Comparison of ENCODE assay signal across 34 cellular contexts in genomic region chr10:53827261-53827660, GRCh38.
"Had no signal": no experiment of that assay in that cellular context is flagged by ENCODE, and none has a peak within 500 bp of the region (broad histone marks: within the 10 kb centered on the region; RNA-seq: fewer than 3 reads in every experiment).

No MANE protein-coding gene starts in this region.

- H3K27me3 ChIP-seq: MG63 had no signal

- H3K4me3 ChIP-seq: MG63 had no signal

- H3K4me2 ChIP-seq: KMS-11 had no signal

- H3K27ac ChIP-seq: KMS-11 had no signal

- H3K9ac ChIP-seq: KMS-11 had no signal

- H3K9me3 ChIP-seq: MG63 had no signal

- H3K36me3 ChIP-seq: MG63 had no signal

- DNase-seq: Karpas-422, Kasumi-1, MG63, MM.1S, MV-4-11, NCI-H1048, NCI-H1092, NCI-H1092 treated with DMSO at 0.1 percent for 48 hours, NCI-H1105, NCI-H1105 treated with DMSO at 0.1 percent for 48 hours, NCI-H1417, NCI-H1417 treated with DMSO at 0.1 percent for 48 hours, NCI-H1436, NCI-H1436 treated with DMSO at 0.1 percent for 48 hours, NCI-H146, NCI-H1694, NCI-H1694 treated with DMSO at 0.1 percent for 48 hours, NCI-H187, NCI-H187 treated with DMSO at 0.1 percent for 48 hours, NCI-H1930, NCI-H2029, NCI-H2029 treated with DMSO at 0.1 percent for 48 hours, NCI-H2081, NCI-H2081 treated with DMSO at 0.1 percent for 48 hours, NCI-H2107, NCI-H2171, NCI-H2171 treated with DMSO at 0.1 percent for 48 hours, NCI-H2227 treated with DMSO at 0.1 percent for 48 hours, NCI-H226, NCI-H345, NCI-H446, NCI-H446 treated with DMSO at 0.1 percent for 48 hours, NCI-H510A had no signal
